ENCODE assay signal across 13 cellular contexts in the genomic region with DNA sequence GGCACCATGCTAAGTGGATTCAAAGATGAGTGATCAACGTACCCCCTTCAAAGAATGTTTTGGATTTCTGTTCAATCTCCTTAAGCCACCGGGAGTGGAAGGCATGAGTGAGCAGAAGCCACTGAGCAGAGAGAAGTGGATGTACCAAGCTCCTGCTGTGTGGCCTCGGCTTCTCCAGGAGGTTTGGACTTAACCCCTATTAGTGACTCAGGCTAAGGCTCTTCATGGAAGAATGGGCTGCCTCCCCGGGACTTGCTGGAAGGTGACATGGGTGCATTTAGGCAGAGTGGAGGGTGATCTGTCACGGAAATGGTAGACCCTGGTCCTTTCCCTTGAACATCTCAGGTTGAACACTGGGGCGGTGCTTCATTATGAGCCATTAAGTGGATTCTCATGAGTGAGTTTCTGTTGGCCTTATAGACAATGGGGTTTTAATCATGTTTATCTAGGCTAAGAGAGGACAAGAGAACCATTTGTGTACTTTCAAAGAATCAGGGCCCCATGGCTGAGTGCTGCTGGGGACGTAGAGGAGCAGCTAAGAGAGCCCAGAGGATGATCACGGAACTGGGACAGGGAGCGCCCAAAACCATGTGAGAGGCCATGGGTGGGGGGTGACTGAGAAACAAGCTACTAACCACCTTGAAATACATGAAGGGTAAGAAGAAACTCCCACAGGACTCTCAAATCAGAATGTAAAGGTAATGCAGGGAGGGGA.
A peak's percentile ranks its signal among the peaks of the same experiment; 100 is the strongest.
DNase-seq lines count a peak whose midpoint lies in the region; ATAC-seq and TF ChIP-seq lines count a peak whose summit lies in the region.
"Had no signal": no experiment of that assay in that cellular context is flagged by ENCODE, and none has a peak within 500 bp of the region (broad histone marks: within the 10 kb centered on the region; RNA-seq: fewer than 3 reads in every experiment).

No MANE protein-coding gene starts in this region.

- H3K9me3 Mint-ChIP-seq in nephron progenitor cell, result no peaks in the 10 kb centered on the region
- H3K9me3 Mint-ChIP-seq: CD4-positive, alpha-beta T cell had no signal

- peaks cover 25% of the 10 kb centered on the region for H3K27me3 Mint-ChIP-seq in nephron progenitor cell (ENCODE audit: low read depth, poor library complexity)

- DNase-seq in NCI-H510A treated with DMSO at 0.1 percent for 48 hours (lab: John Stamatoyannopoulos, UW) (peak; percentile 81), NCI-H510A (lab: John Stamatoyannopoulos, UW) (no peak), NCI-H146 treated with DMSO at 0.1 percent for 48 hours (lab: John Stamatoyannopoulos, UW; ENCODE audit: unreplicated experiment) (peak; percentile 32), nephron progenitor cell (no peak), GM20000 (ENCODE audit: low spot score) (no peak), MV-4-11 (lab: John Stamatoyannopoulos, UW) (no peak)
- DNase-seq: C1 segment of cervical spinal cord; CD4-positive, alpha-beta T cell; GM23248; IMR-90 had no signal

- peak overlapping the region; percentile 31 for H3K27ac Mint-ChIP-seq in nephron progenitor cell
- H3K27ac Mint-ChIP-seq: CD4-positive, alpha-beta T cell had no signal

- no peaks in the 10 kb centered on the region for H3K36me3 Mint-ChIP-seq in nephron progenitor cell (ENCODE audit: low read depth)

- ATAC-seq in HG03196 (IDR thresholded peaks at IDR 0.05; ENCODE audit: unreplicated experiment), result no peak
- ATAC-seq: HCT116 had no signal

- H3K4me1 Mint-ChIP-seq in nephron progenitor cell, result peaks cover 48% of the 10 kb centered on the region

- H3K4me3 Mint-ChIP-seq in nephron progenitor cell, result no peak overlapping the region
- H3K4me3 Mint-ChIP-seq: B cell; CD4-positive, alpha-beta T cell had no signal

- TF ChIP-seq CTCF in nephron progenitor cell (IDR thresholded peaks at IDR 0.05) (no peak), GM20000 (IDR thresholded peaks at IDR 0.05; ENCODE audit: extremely low read depth, missing control alignments) (no peak)

Comparison
In these comparisons a context has a peak if more than half of its experiments do, and no peak if none do; other contexts are left out.
1. DNase-seq: peak in NCI-H510A treated with DMSO at 0.1 percent for 48 hours (single experiment) and NCI-H146 treated with DMSO at 0.1 percent for 48 hours (single experiment); none in NCI-H510A (single experiment), nephron progenitor cell (single experiment), GM20000 (single experiment) and MV-4-11 (single experiment).